ENCODE assay signal across 7 cellular contexts in the genomic region with DNA sequence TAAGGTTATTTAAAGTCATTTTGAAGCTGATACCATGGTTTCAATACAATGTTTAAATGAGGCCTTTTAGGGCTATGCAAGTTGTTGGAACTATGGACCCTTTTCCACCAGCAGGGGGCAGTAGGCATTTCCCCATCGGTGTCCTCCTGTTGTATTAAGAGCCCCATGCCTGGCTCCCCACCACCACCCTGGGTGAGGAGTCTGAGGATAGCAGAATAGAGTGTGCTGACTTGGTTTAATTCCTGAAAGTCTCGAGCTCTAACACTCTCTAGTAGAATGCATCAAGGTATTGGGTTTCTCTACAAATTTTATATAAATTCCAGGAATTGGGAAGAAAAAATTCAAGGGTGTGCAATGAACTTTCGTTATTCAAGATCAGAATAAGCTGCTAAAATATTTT.
DNase-seq lines count a peak whose midpoint lies in the region; ATAC-seq and TF ChIP-seq lines count a peak whose summit lies in the region.

No MANE protein-coding gene starts in this region.

- no peak overlapping the region for H3K27ac ChIP-seq in caudate nucleus (ENCODE audit: low read depth, low read length)

- DNase-seq in LHCN-M2 (ENCODE audit: low read depth), result peak; percentile 77
- DNase-seq in UCSD-AML1 (lab: John Stamatoyannopoulos, UW; ENCODE audit: unreplicated experiment), result peak; percentile 48
- DNase-seq in caudate nucleus (lab: John Stamatoyannopoulos, UW), result peak in 53 of 61 donors; percentile 2 to 86 (median 43)
- peak; percentile 83 for DNase-seq in left kidney (ENCODE audit: low read depth, low spot score)
- peak; percentile 56 to 70 (median 58) for DNase-seq in stimulated activated CD4-positive, alpha-beta T cell treated with anti-CD3 and anti-CD28 coated beads, TNF-alpha, amount 100 ng/mL, for 48 hours (ENCODE audit: low read depth in 3 of 3)

- peak; percentile 77 for TF ChIP-seq CTCF in GM12872 (IDR thresholded peaks at IDR 0.05; ENCODE audit: insufficient read depth, low read depth, low read length)

- ATAC-seq in GM21786 (IDR thresholded peaks at IDR 0.05; ENCODE audit: unreplicated experiment), result peak; percentile 83
